Comparison of ENCODE assay signal across 11 cellular contexts in genomic region chr18:9380571-9381390, GRCh38. TPM values are rescaled to one million over a fixed set of nuclear protein-coding genes. Genes with fewer than 3 reads are reported as not detected.
DNase-seq lines count a peak whose midpoint lies in the region; ATAC-seq and TF ChIP-seq lines count a peak whose summit lies in the region.
"Had no signal": no experiment of that assay in that cellular context is flagged by ENCODE, and none has a peak within 500 bp of the region (broad histone marks: within the 10 kb centered on the region; RNA-seq: fewer than 3 reads in every experiment).

No MANE protein-coding gene starts in this region.

- intact Hi-C loops in activated T-helper 1 cell treated with anti-CD3 and anti-CD28 coated beads, Interleukin-12 subunit alpha, Interleukin-12 subunit beta, Interleukin-2, Interleukin-4 antibody, amounts not matched to agents 30 ng/mL and 10 ng/mL and 1 ng/mL, durations not matched to agents 14 hours and 24 hours and 36 hours (cut with micrococcal nuclease), result no loop called here

- no peaks in the 10 kb centered on the region for H3K36me3 Mint-ChIP-seq in activated T-helper 1 cell treated with anti-CD3 and anti-CD28 coated beads, Interleukin-12 subunit alpha, Interleukin-12 subunit beta, Interleukin-2, Interleukin-4 antibody, amounts not matched to agents 30 ng/mL and 10 ng/mL and 1 ng/mL, durations not matched to agents 14 hours and 24 hours and 36 hours (ENCODE audit: low read depth)

- no peak overlapping the region for H3K4me3 Mint-ChIP-seq in activated T-helper 1 cell treated with anti-CD3 and anti-CD28 coated beads, Interleukin-12 subunit alpha, Interleukin-12 subunit beta, Interleukin-2, Interleukin-4 antibody, amounts not matched to agents 30 ng/mL and 10 ng/mL and 1 ng/mL, durations not matched to agents 14 hours and 24 hours and 36 hours
- H3K4me3 Mint-ChIP-seq: T-helper 1 cell treated with Interleukin-12 subunit alpha and Interleukin-12 subunit beta and Interleukin-4 antibody, amounts not matched to agents 30 μg/mL and 1 μg/mL, for 36 hours had no signal

- no peak for TF ChIP-seq EP300 in gastroesophageal sphincter (IDR thresholded peaks at IDR 0.05)
- no peak for TF ChIP-seq EP300 in tibial nerve (IDR thresholded peaks at IDR 0.05)

- no peak overlapping the region for H3K4me3 ChIP-seq in gastroesophageal sphincter
- H3K4me3 ChIP-seq in tibial nerve, result no peak overlapping the region

- no peaks in the 10 kb centered on the region for H3K27me3 ChIP-seq in gastroesophageal sphincter
- H3K27me3 ChIP-seq in tibial nerve, result no peaks in the 10 kb centered on the region

- peaks cover 0 to 3% (median 0%) of the 10 kb centered on the region in 3 donors for H3K9me3 ChIP-seq in gastroesophageal sphincter
- peaks cover 0 to 4% (median 0%) of the 10 kb centered on the region in 4 donors for H3K9me3 ChIP-seq in tibial nerve

- no peak overlapping the region for H3K27ac Mint-ChIP-seq in activated T-helper 1 cell treated with anti-CD3 and anti-CD28 coated beads, Interleukin-12 subunit alpha, Interleukin-12 subunit beta, Interleukin-2, Interleukin-4 antibody, amounts not matched to agents 30 ng/mL and 10 ng/mL and 1 ng/mL, durations not matched to agents 14 hours and 24 hours and 36 hours
- H3K27ac Mint-ChIP-seq: T-helper 1 cell treated with Interleukin-12 subunit alpha and Interleukin-12 subunit beta and Interleukin-4 antibody, amounts not matched to agents 30 μg/mL and 1 μg/mL, for 36 hours had no signal

- no peak for ATAC-seq in gastroesophageal sphincter
- no peak for ATAC-seq in GM18861 (IDR thresholded peaks at IDR 0.05; ENCODE audit: unreplicated experiment)
- ATAC-seq: HepG2 had no signal

- 21 to 33% methylated on average over 4 of the region's 4 CpGs for WGBS in gastroesophageal sphincter (ENCODE audit: low coverage in 1 of 2), 2 donors
- WGBS in tibial nerve, 2 donors, result 27 to 31% methylated on average over 4 of the region's 4 CpGs

- H3K4me1 Mint-ChIP-seq in activated T-helper 1 cell treated with anti-CD3 and anti-CD28 coated beads, Interleukin-12 subunit alpha, Interleukin-12 subunit beta, Interleukin-2, Interleukin-4 antibody, amounts not matched to agents 30 ng/mL and 10 ng/mL and 1 ng/mL, durations not matched to agents 14 hours and 24 hours and 36 hours (ENCODE audit: low read depth), result no peaks in the 10 kb centered on the region

- no peaks in the 10 kb centered on the region for H3K9me3 Mint-ChIP-seq in activated T-helper 1 cell treated with anti-CD3 and anti-CD28 coated beads, Interleukin-12 subunit alpha, Interleukin-12 subunit beta, Interleukin-2, Interleukin-4 antibody, amounts not matched to agents 30 ng/mL and 10 ng/mL and 1 ng/mL, durations not matched to agents 14 hours and 24 hours and 36 hours
- H3K9me3 Mint-ChIP-seq: T-helper 1 cell treated with Interleukin-12 subunit alpha and Interleukin-12 subunit beta and Interleukin-4 antibody, amounts not matched to agents 30 μg/mL and 1 μg/mL, for 36 hours had no signal

- peaks cover 0 to 16% (median 0%) of the 10 kb centered on the region in 3 donors for H3K4me1 ChIP-seq in gastroesophageal sphincter
- H3K4me1 ChIP-seq in tibial nerve, result peaks cover 0 to 10% (median 0%) of the 10 kb centered on the region in 4 donors

- peaks cover 0 to 8% of the 10 kb centered on the region in 2 donors for H3K36me3 ChIP-seq in gastroesophageal sphincter
- peaks cover 0 to 6% (median 0%) of the 10 kb centered on the region in 3 donors for H3K36me3 ChIP-seq in tibial nerve

- TF ChIP-seq POLR2A in gastroesophageal sphincter (IDR thresholded peaks at IDR 0.05) (no peak), tibial nerve (IDR thresholded peaks at IDR 0.05) (no peak)

- no peaks in the 10 kb centered on the region for H3K27me3 Mint-ChIP-seq in activated T-helper 1 cell treated with anti-CD3 and anti-CD28 coated beads, Interleukin-12 subunit alpha, Interleukin-12 subunit beta, Interleukin-2, Interleukin-4 antibody, amounts not matched to agents 30 ng/mL and 10 ng/mL and 1 ng/mL, durations not matched to agents 14 hours and 24 hours and 36 hours (ENCODE audit: insufficient read depth)

- H3K27ac ChIP-seq in gastroesophageal sphincter, result peak overlapping the region; percentile 17 to 53 (median 26)
- H3K27ac ChIP-seq in tibial nerve, result peak overlapping the region in 2 of 4 donors; percentile 2 to 66
- H3K27ac ChIP-seq: 22Rv1 had no signal

- TF ChIP-seq CTCF in gastroesophageal sphincter (IDR thresholded peaks at IDR 0.05), result no peak
- TF ChIP-seq CTCF in tibial nerve (IDR thresholded peaks at IDR 0.05), result no peak

- DNase-seq in NCI-H1436 (lab: John Stamatoyannopoulos, UW) (peak; percentile 33), NCI-H1436 treated with DMSO at 0.1 percent for 48 hours (lab: John Stamatoyannopoulos, UW) (no peak), NCI-H82 (lab: John Stamatoyannopoulos, UW) (peak; percentile 75), tibial nerve (ENCODE audit: low spot score in 2 of 2) (no peak)
- no peak for DNase-seq in activated T-helper 1 cell treated with anti-CD3 and anti-CD28 coated beads, Interleukin-12 subunit alpha, Interleukin-12 subunit beta, Interleukin-2, Interleukin-4 antibody, amounts not matched to agents 30 ng/mL and 10 ng/mL and 1 ng/mL, durations not matched to agents 14 hours and 24 hours and 36 hours (ENCODE audit: low spot score)
- no peak for DNase-seq in stimulated activated CD4-positive, alpha-beta T cell treated with anti-CD3 and anti-CD28 coated beads, Interleukin-12 subunit alpha, Interleukin-12 subunit beta, amount 100 ng/mL, for 4 hours

RNA-seq across cellular contexts. Expression of gene TWSG1, which starts 46.2 kb away (rescaled TPM):
- total RNA-seq in gastroesophageal sphincter, result 100 to 1,000 TPM; 112 to 173 (median 118) TPM
- 10 to 100 TPM; 33.3 to 64.9 (median 56.9) TPM for total RNA-seq in tibial nerve
- 10.6 and 11.3 TPM in 2 replicates for total RNA-seq in activated T-helper 1 cell treated with anti-CD3 and anti-CD28 coated beads, Interleukin-12 subunit alpha, Interleukin-12 subunit beta, Interleukin-2, Interleukin-4 antibody, amounts not matched to agents 30 ng/mL and 10 ng/mL and 1 ng/mL, durations not matched to agents 14 hours and 24 hours and 36 hours

Comparison
In these comparisons a context has a peak if more than half of its experiments do, and no peak if none do; other contexts are left out.
1. DNase-seq: peak in NCI-H1436 (single experiment) and NCI-H82 (single experiment); none in NCI-H1436 treated with DMSO at 0.1 percent for 48 hours (single experiment), tibial nerve (0 of 2), activated T-helper 1 cell treated with anti-CD3 and anti-CD28 coated beads, Interleukin-12 subunit alpha, Interleukin-12 subunit beta, Interleukin-2, Interleukin-4 antibody, amounts not matched to agents 30 ng/mL and 10 ng/mL and 1 ng/mL, durations not matched to agents 14 hours and 24 hours and 36 hours (single experiment) and stimulated activated CD4-positive, alpha-beta T cell treated with anti-CD3 and anti-CD28 coated beads, Interleukin-12 subunit alpha, Interleukin-12 subunit beta, amount 100 ng/mL, for 4 hours (single experiment).